ENCODE assay signal across 1 cellular context in genomic region chr11:116808262-116809175, GRCh38.
TF ChIP-seq lines count a peak whose summit lies in the region.

No MANE protein-coding gene starts in this region.

TF ChIP-seq in HepG2, 621 proteins besides CTCF, POLR2A, EP300 and RAD21 (continued from another document and continues in another):
- TF ChIP-seq ZNF597 (CRISPR knock-in tag; IDR thresholded peaks at IDR 0.05) = no peak
- TF ChIP-seq WIZ (CRISPR knock-in tag; IDR thresholded peaks at IDR 0.05) = no peak
- TF ChIP-seq TCF12 (IDR thresholded peaks at IDR 0.05) = no peak
- peak; percentile 87; the same call in 1 of the 2 replicates for TF ChIP-seq TCF12 (CRISPR knock-in tag; IDR thresholded peaks at IDR 0.05)
- TF ChIP-seq HIC2 (CRISPR knock-in tag; IDR thresholded peaks at IDR 0.05; ENCODE audit: low read depth) = peak; percentile 79
- peak; percentile 93 for TF ChIP-seq FOXJ3 (CRISPR knock-in tag; IDR thresholded peaks at IDR 0.05; ENCODE audit: borderline replicate concordance)
- no peak for TF ChIP-seq NFAT5 (CRISPR knock-in tag; IDR thresholded peaks at IDR 0.05)
- peak; percentile 55 for TF ChIP-seq FOXK2 (IDR thresholded peaks at IDR 0.05)
- TF ChIP-seq LRRFIP1 (CRISPR knock-in tag; conservative IDR thresholded peaks at IDR 0.05) = no peak
- TF ChIP-seq POLR2G (IDR thresholded peaks at IDR 0.05; ENCODE audit: low read depth, low read length) = peak; percentile 70
- peak; percentile 70 for TF ChIP-seq ZNF543 (CRISPR knock-in tag; IDR thresholded peaks at IDR 0.05)
- TF ChIP-seq ZNF773 (CRISPR knock-in tag; IDR thresholded peaks at IDR 0.05; ENCODE audit: borderline replicate concordance) = no peak
- TF ChIP-seq ZNF615 (CRISPR knock-in tag; IDR thresholded peaks at IDR 0.05; ENCODE audit: borderline replicate concordance) = 0 out of 2 replicates have a peak, but pooled peaks have one; percentile 8
- TF ChIP-seq ZBTB4 (CRISPR knock-in tag; IDR thresholded peaks at IDR 0.05; ENCODE audit: borderline replicate concordance) = no peak
- TF ChIP-seq ZNF746 (CRISPR knock-in tag; IDR thresholded peaks at IDR 0.05) = peak; percentile 76; the same call in 1 of the 2 replicates
- TF ChIP-seq YEATS2 (CRISPR knock-in tag; IDR thresholded peaks at IDR 0.05; ENCODE audit: borderline replicate concordance) = 0 out of 2 replicates have a peak, but pooled peaks have one; percentile 12
- TF ChIP-seq SMAD3 (CRISPR knock-in tag; IDR thresholded peaks at IDR 0.05) = peak; percentile 66; the same call in 1 of the 2 replicates
- peak; percentile 94 for TF ChIP-seq GFI1 (CRISPR knock-in tag; IDR thresholded peaks at IDR 0.05; ENCODE audit: borderline replicate concordance)
- TF ChIP-seq EZH2 (conservative IDR thresholded peaks at IDR 0.05; ENCODE audit: low read depth, low read length) = no peak
- peak; percentile 87 for TF ChIP-seq NR2C2 (CRISPR knock-in tag; IDR thresholded peaks at IDR 0.05; ENCODE audit: borderline replicate concordance)
- peak; percentile 26 for TF ChIP-seq XRCC5 (optimal IDR thresholded peaks at IDR 0.05; ENCODE audit: low read length)
- peak; percentile 29; the same call in 1 of the 2 replicates for TF ChIP-seq MYC (CRISPR knock-in tag; IDR thresholded peaks at IDR 0.05; ENCODE audit: borderline replicate concordance)
- TF ChIP-seq ZSCAN25 (CRISPR knock-in tag; IDR thresholded peaks at IDR 0.05) = peak; percentile 77; the same call in 1 of the 2 replicates
- TF ChIP-seq ZBTB21 (CRISPR knock-in tag; IDR thresholded peaks at IDR 0.05) = 0 out of 2 replicates have a peak, but pooled peaks have one; percentile 32
- TF ChIP-seq ZBTB43 (CRISPR knock-in tag; conservative IDR thresholded peaks at IDR 0.05) = peak; percentile 95
- peak; percentile 80 for TF ChIP-seq ZBTB7B (CRISPR knock-in tag; IDR thresholded peaks at IDR 0.05)
- peak; percentile 67 for TF ChIP-seq YY1 (IDR thresholded peaks at IDR 0.05; ENCODE audit: insufficient read depth, insufficient replicate concordance, low read depth, low read length)
- TF ChIP-seq PRDM15 (CRISPR knock-in tag; IDR thresholded peaks at IDR 0.05) = peak; percentile 31; the same call in 1 of the 2 replicates
- TF ChIP-seq ZNF558 (CRISPR knock-in tag; IDR thresholded peaks at IDR 0.05; ENCODE audit: borderline replicate concordance) = peak; percentile 60; the same call in 1 of the 2 replicates
- no peak for TF ChIP-seq CHCHD3 (CRISPR knock-in tag; IDR thresholded peaks at IDR 0.05)
- peak; percentile 86 for TF ChIP-seq TEAD3 (CRISPR knock-in tag; optimal IDR thresholded peaks at IDR 0.05; ENCODE audit: borderline replicate concordance)
- TF ChIP-seq ZNF124 (CRISPR knock-in tag; IDR thresholded peaks at IDR 0.05) = peak; percentile 73; the same call in 1 of the 2 replicates
- TF ChIP-seq RELA (CRISPR knock-in tag; IDR thresholded peaks at IDR 0.05) = no peak; the same call in 1 of the 2 replicates
- TF ChIP-seq STAG1 (CRISPR knock-in tag; IDR thresholded peaks at IDR 0.05) = peak; percentile 25
- no peak for TF ChIP-seq ZNF180 (CRISPR knock-in tag; IDR thresholded peaks at IDR 0.05; ENCODE audit: borderline replicate concordance, low read depth)
- TF ChIP-seq RXRA (CRISPR knock-in tag; IDR thresholded peaks at IDR 0.05) = peak; percentile 77; the same call in 1 of the 2 replicates
- no peak for TF ChIP-seq HOXA9 (CRISPR knock-in tag; IDR thresholded peaks at IDR 0.05; ENCODE audit: borderline replicate concordance)
- TF ChIP-seq TFE3 (CRISPR knock-in tag; IDR thresholded peaks at IDR 0.05) = peak; percentile 80
